8 cellular contexts compared by ENCODE assay signal in the genomic region with DNA sequence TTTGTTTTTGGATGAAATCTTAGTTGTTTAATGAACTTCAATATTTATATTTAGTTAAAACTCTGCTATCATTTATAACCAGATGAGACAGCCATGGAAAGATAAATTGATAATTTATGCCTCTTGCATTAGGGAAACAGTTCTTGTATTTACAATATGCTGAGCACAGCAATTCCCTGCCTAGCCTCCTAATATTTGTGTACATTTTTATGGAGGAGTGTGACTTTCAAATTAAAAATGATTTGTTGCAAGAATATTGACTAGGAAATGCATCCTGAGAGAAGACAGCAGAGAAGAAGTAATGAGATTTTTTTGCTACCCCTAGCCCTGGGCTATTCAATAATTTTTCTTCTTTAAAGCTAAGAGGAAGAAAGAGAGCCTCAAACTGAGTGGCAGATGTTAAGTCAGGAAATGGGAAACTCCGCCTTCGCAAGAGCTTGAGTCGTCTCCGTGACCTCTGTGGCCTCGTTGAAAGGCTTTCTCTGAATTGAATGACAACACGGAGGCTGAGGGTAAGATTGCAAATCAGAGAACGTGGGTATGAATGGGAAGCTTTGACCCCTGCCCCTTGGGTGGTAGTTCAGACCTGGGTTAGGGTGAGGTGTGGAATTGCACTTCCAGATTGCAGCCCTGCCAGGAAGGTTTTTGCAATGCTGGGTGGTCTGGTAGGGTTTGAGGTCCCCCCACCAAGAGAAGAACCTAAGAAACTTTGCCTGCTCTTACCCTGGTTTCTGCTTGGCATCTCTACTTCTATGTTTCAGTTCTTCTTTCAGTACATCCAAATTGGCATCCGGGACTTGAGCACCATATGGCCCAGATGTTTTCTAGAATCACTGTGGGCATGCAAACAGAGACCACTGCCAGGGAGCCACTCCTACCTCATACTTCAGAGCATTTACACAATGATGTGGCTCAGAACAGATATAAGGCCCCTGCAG.
DNase-seq lines count a peak whose midpoint lies in the region; ATAC-seq and TF ChIP-seq lines count a peak whose summit lies in the region.

No MANE protein-coding gene starts in this region.

- H4K20me1 ChIP-seq in BLaER1 treated with 17β-estradiol and CSF1 and Interleukin-3, amounts not matched to agents 10 nM and 100 nM: no peaks in the 10 kb centered on the region
- H4K20me1 ChIP-seq in hepatocyte (ENCODE audit: insufficient read depth, poor library complexity, severe bottlenecking): no peaks in the 10 kb centered on the region

- no peaks in the 10 kb centered on the region for H3K36me3 ChIP-seq in BLaER1 treated with 17β-estradiol and CSF1 and Interleukin-3, amounts not matched to agents 10 nM and 100 nM
- no peaks in the 10 kb centered on the region for H3K36me3 ChIP-seq in hepatocyte (replicated peaks; ENCODE audit: insufficient read depth, low read depth)

- peak overlapping the region in 10 of 11 experiments; percentile 35 to 69 (median 58); a peak in 17 of 22 replicates for H3K9ac ChIP-seq in BLaER1 treated with 17β-estradiol and CSF1 and Interleukin-3, amounts not matched to agents 10 nM and 100 nM

- no peaks in the 10 kb centered on the region for H3K9me2 ChIP-seq in hepatocyte (replicated peaks; ENCODE audit: insufficient read depth)

- H3K4me1 ChIP-seq in BLaER1 treated with 17β-estradiol and CSF1 and Interleukin-3, amounts not matched to agents 10 nM and 100 nM: peaks cover 29 to 48% (median 42%) of the 10 kb centered on the region in 10 experiments
- H3K4me1 ChIP-seq in hepatocyte (ENCODE audit: insufficient read depth): no peaks in the 10 kb centered on the region

- ATAC-seq in GM19025 (IDR thresholded peaks at IDR 0.05; ENCODE audit: low read depth, unreplicated experiment) (peak; percentile 82), HG03097 (IDR thresholded peaks at IDR 0.05; ENCODE audit: low FRiP score, unreplicated experiment) (peak; percentile 97)

- TF ChIP-seq CTCF in GM13977 (IDR thresholded peaks at IDR 0.05; ENCODE audit: extremely low read depth, insufficient read depth, missing control alignments) (no peak), hepatocyte (IDR thresholded peaks at IDR 0.05; ENCODE audit: poor library complexity) (no peak)

- H2AFZ ChIP-seq in hepatocyte: no peak overlapping the region

- 37% methylated on average over 8 of the region's 8 CpGs for WGBS in hepatocyte (ENCODE audit: low lambda C conversion rate, missing lambda C conversion rate)

- in situ Hi-C loops in GM13977 (cut with MboI; ENCODE audit: low pct_unique_long_range_greater_than_20kb, low sequenced_read_pairs, unreplicated experiment): no loop called here

- H3K4me2 ChIP-seq in BLaER1 treated with 17β-estradiol and CSF1 and Interleukin-3, amounts not matched to agents 10 nM and 100 nM: peak overlapping the region; percentile 42 to 90 (median 63)
- H3K4me2 ChIP-seq in hepatocyte: no peak overlapping the region

- peaks cover 5 to 25% (median 15%) of the 10 kb centered on the region in 11 experiments; a peak in 18 of 22 replicates for H3K9me3 ChIP-seq in BLaER1 treated with 17β-estradiol and CSF1 and Interleukin-3, amounts not matched to agents 10 nM and 100 nM (replicated peaks in 1 of 11)
- H3K9me3 ChIP-seq in hepatocyte (ENCODE audit: low read depth): no peaks in the 10 kb centered on the region

- DNase-seq in OCI-M1 (lab: John Stamatoyannopoulos, UW) (peak; percentile 4), iPS DF 4.7 (ENCODE audit: extremely low read depth, low spot score) (peak; percentile 14), GM13977 (ENCODE audit: low spot score) (no peak), hepatocyte (ENCODE audit: low spot score) (no peak)
- DNase-seq in activated effector memory CD4-positive, alpha-beta T cell treated with anti-CD3 and anti-CD28 coated beads, Interleukin-2, amount 50 U/mL, for 16 hours: no peak

- H3K4me3 ChIP-seq in BLaER1 treated with 17β-estradiol and CSF1 and Interleukin-3, amounts not matched to agents 10 nM and 100 nM: peak overlapping the region in 3 of 10 experiments; percentile 6 to 25 (median 20); a peak in 4 of 20 replicates
- H3K4me3 ChIP-seq in hepatocyte: no peak overlapping the region

- H3K27ac ChIP-seq in BLaER1 treated with 17β-estradiol and CSF1 and Interleukin-3, amounts not matched to agents 10 nM and 100 nM: peak overlapping the region; percentile 31 to 85 (median 71); a peak in 20 of 22 replicates
- no peak overlapping the region for H3K27ac ChIP-seq in hepatocyte

- H3K27me3 ChIP-seq in BLaER1 treated with 17β-estradiol and CSF1 and Interleukin-3, amounts not matched to agents 10 nM and 100 nM: no peaks in the 10 kb centered on the region
- H3K27me3 ChIP-seq in hepatocyte: no peaks in the 10 kb centered on the region

- no peaks in the 10 kb centered on the region for H3K79me2 ChIP-seq in hepatocyte

Comparison
In these comparisons a context has a peak if more than half of its experiments do, and no peak if none do; other contexts are left out.
1. DNase-seq: peak in OCI-M1 (single experiment) and iPS DF 4.7 (single experiment); none in GM13977 (single experiment), hepatocyte (single experiment) and activated effector memory CD4-positive, alpha-beta T cell treated with anti-CD3 and anti-CD28 coated beads, Interleukin-2, amount 50 U/mL, for 16 hours (single experiment).